In the genomic region with DNA sequence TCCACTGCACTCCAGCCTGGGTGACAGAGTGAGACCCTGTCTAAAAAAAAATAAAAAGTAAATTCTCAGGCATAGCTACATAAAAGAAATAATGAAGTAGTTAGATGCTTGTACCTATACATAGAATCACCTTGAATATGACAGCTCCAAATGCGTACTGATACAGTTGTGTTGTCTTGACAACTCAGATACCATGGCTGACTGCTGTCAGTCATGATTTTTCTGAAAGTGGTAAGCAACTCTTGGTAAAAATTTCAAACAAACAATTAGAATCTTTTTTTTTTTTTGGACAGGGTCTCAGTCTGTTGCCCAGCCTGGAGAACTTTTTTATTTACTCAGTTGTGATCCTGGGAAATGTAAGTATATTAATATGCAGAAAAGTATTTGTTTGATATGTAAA, we compare ENCODE assay signal across 23 cellular contexts. TPM values are rescaled to one million over a fixed set of nuclear protein-coding genes. Genes with fewer than 3 reads are reported as not detected.
A peak's percentile ranks its signal among the peaks of the same experiment; 100 is the strongest.
DNase-seq lines count a peak whose midpoint lies in the region; ATAC-seq and TF ChIP-seq lines count a peak whose summit lies in the region.
"Had no signal": no experiment of that assay in that cellular context is flagged by ENCODE, and none has a peak within 500 bp of the region (broad histone marks: within the 10 kb centered on the region; RNA-seq: fewer than 3 reads in every experiment).

No MANE protein-coding gene starts in this region.

- no peaks in the 10 kb centered on the region for H3K27me3 Mint-ChIP-seq in activated CD8-positive, alpha-beta T cell treated with anti-CD3 and anti-CD28 coated beads, Interleukin-2, amount 10 ng/mL, durations not matched to agents 7 days and 5 days (ENCODE audit: low read depth)
- H3K27me3 Mint-ChIP-seq in activated CD8-positive, alpha-beta T cell treated with anti-CD3 and anti-CD28 coated beads for 36 hours: no peaks in the 10 kb centered on the region
- no peaks in the 10 kb centered on the region for H3K27me3 Mint-ChIP-seq in CD8-positive, alpha-beta T cell (ENCODE audit: low read depth)
- H3K27me3 Mint-ChIP-seq in T-cell: no peaks in the 10 kb centered on the region

- H3K4me3 ChIP-seq in CD8-positive, alpha-beta T cell (ENCODE audit: low read depth, low read length): no peak overlapping the region
- peak overlapping the region in 1 of 2 experiments; percentile 60 for H3K4me3 ChIP-seq in neutrophil (ENCODE audit: low read depth in 1 of 2, low read length in 1 of 2)
- H3K4me3 ChIP-seq: body of pancreas, HAP-1, heart left ventricle, upper lobe of left lung had no signal

- TF ChIP-seq CTCF in activated CD8-positive, alpha-beta T cell treated with anti-CD3 and anti-CD28 coated beads for 36 hours (IDR thresholded peaks at IDR 0.05): no peak
- no peak for TF ChIP-seq CTCF in CD8-positive, alpha-beta T cell (IDR thresholded peaks at IDR 0.05)
- TF ChIP-seq CTCF in neutrophil (IDR thresholded peaks at IDR 0.05): no peak

- H3K4me1 Mint-ChIP-seq in activated CD8-positive, alpha-beta T cell treated with anti-CD3 and anti-CD28 coated beads, Interleukin-2, amount 10 ng/mL, durations not matched to agents 7 days and 5 days (ENCODE audit: low read depth): peaks cover 83% of the 10 kb centered on the region
- peaks cover 74% of the 10 kb centered on the region for H3K4me1 Mint-ChIP-seq in activated CD8-positive, alpha-beta T cell treated with anti-CD3 and anti-CD28 coated beads for 36 hours (ENCODE audit: low read depth)
- peaks cover 84% of the 10 kb centered on the region for H3K4me1 Mint-ChIP-seq in CD8-positive, alpha-beta T cell (ENCODE audit: low read depth)
- peaks cover 78 to 91% (median 87%) of the 10 kb centered on the region in 3 donors for H3K4me1 Mint-ChIP-seq in T-cell

- no peaks in the 10 kb centered on the region for H3K36me3 ChIP-seq in CD8-positive, alpha-beta T cell (ENCODE audit: insufficient read depth, low read length)
- H3K36me3 ChIP-seq in neutrophil: peaks cover 53% of the 10 kb centered on the region
- H3K36me3 ChIP-seq: HAP-1 had no signal

- H3K27ac Mint-ChIP-seq in activated CD8-positive, alpha-beta T cell treated with anti-CD3 and anti-CD28 coated beads, Interleukin-2, amount 10 ng/mL, durations not matched to agents 7 days and 5 days: peak overlapping the region; percentile 22
- no peak overlapping the region for H3K27ac Mint-ChIP-seq in activated CD8-positive, alpha-beta T cell treated with anti-CD3 and anti-CD28 coated beads for 36 hours
- peak overlapping the region; percentile 43 for H3K27ac Mint-ChIP-seq in CD8-positive, alpha-beta T cell
- peak overlapping the region; percentile 67 to 96 for H3K27ac Mint-ChIP-seq in T-cell
- H3K27ac Mint-ChIP-seq: activated T-helper 2 cell treated with anti-CD3 and anti-CD28 coated beads, Interferon-gamma antibody, Interleukin-2, Interleukin-4, amounts not matched to agents 10 μg/mL and 5 μg/mL and 100 μg/mL, durations not matched to agents 14 hours and 24 hours and 36 hours had no signal

- H3K36me3 Mint-ChIP-seq in activated CD8-positive, alpha-beta T cell treated with anti-CD3 and anti-CD28 coated beads, Interleukin-2, amount 10 ng/mL, durations not matched to agents 7 days and 5 days (ENCODE audit: low read depth): peaks cover 68% of the 10 kb centered on the region
- H3K36me3 Mint-ChIP-seq in activated CD8-positive, alpha-beta T cell treated with anti-CD3 and anti-CD28 coated beads for 36 hours (ENCODE audit: low read depth): peaks cover 34% of the 10 kb centered on the region
- H3K36me3 Mint-ChIP-seq in CD8-positive, alpha-beta T cell: peaks cover 15% of the 10 kb centered on the region
- peaks cover 11% of the 10 kb centered on the region for H3K36me3 Mint-ChIP-seq in T-cell

- DNase-seq in activated CD8-positive, alpha-beta T cell treated with anti-CD3 and anti-CD28 coated beads, Interleukin-2, amount 10 ng/mL, durations not matched to agents 7 days and 5 days: no peak
- DNase-seq in activated CD8-positive, alpha-beta T cell treated with anti-CD3 and anti-CD28 coated beads for 36 hours: no peak
- DNase-seq in CD8-positive, alpha-beta T cell: no peak
- DNase-seq in T-cell (no peak), NCI-H1048 (lab: John Stamatoyannopoulos, UW) (no peak), DMS53 (lab: John Stamatoyannopoulos, UW) (no peak)
- DNase-seq: activated CD4-positive, alpha-beta T cell treated with anti-CD3 and anti-CD28 coated beads for 1 hour; activated CD8-positive, alpha-beta memory T cell treated with anti-CD3 and anti-CD28 coated beads, Interleukin-2, amount 50 U/mL, for 4 hours; BE2C; body of pancreas; heart left ventricle; left cardiac atrium; mammary epithelial cell; NCI-H2081; NCI-H226; NCI-H748 treated with DMSO at 0.1 percent for 48 hours; nucleus accumbens; upper lobe of left lung had no signal

- no peak overlapping the region for H3K27ac ChIP-seq in CD8-positive, alpha-beta T cell (ENCODE audit: low read depth, low read length)
- peak overlapping the region; percentile 96 for H3K27ac ChIP-seq in neutrophil
- H3K27ac ChIP-seq: body of pancreas, heart left ventricle had no signal

- no peak overlapping the region for H3K4me3 Mint-ChIP-seq in activated CD8-positive, alpha-beta T cell treated with anti-CD3 and anti-CD28 coated beads, Interleukin-2, amount 10 ng/mL, durations not matched to agents 7 days and 5 days
- H3K4me3 Mint-ChIP-seq in activated CD8-positive, alpha-beta T cell treated with anti-CD3 and anti-CD28 coated beads for 36 hours: no peak overlapping the region
- H3K4me3 Mint-ChIP-seq in CD8-positive, alpha-beta T cell: peak overlapping the region; percentile 4
- H3K4me3 Mint-ChIP-seq in T-cell: peak overlapping the region in 1 of 3 donors; percentile 70

- H3K9me3 Mint-ChIP-seq in activated CD8-positive, alpha-beta T cell treated with anti-CD3 and anti-CD28 coated beads, Interleukin-2, amount 10 ng/mL, durations not matched to agents 7 days and 5 days (ENCODE audit: insufficient read depth): no peaks in the 10 kb centered on the region
- no peaks in the 10 kb centered on the region for H3K9me3 Mint-ChIP-seq in activated CD8-positive, alpha-beta T cell treated with anti-CD3 and anti-CD28 coated beads for 36 hours
- no peaks in the 10 kb centered on the region for H3K9me3 Mint-ChIP-seq in CD8-positive, alpha-beta T cell
- no peaks in the 10 kb centered on the region for H3K9me3 Mint-ChIP-seq in T-cell
- H3K9me3 Mint-ChIP-seq: activated T-helper 2 cell treated with anti-CD3 and anti-CD28 coated beads, Interferon-gamma antibody, Interleukin-2, Interleukin-4, amounts not matched to agents 10 μg/mL and 5 μg/mL and 100 μg/mL, durations not matched to agents 14 hours and 24 hours and 36 hours had no signal

- H3K27me3 ChIP-seq in CD8-positive, alpha-beta T cell (ENCODE audit: insufficient read depth, low read length): no peaks in the 10 kb centered on the region
- H3K27me3 ChIP-seq in neutrophil: no peaks in the 10 kb centered on the region
- H3K27me3 ChIP-seq: BE2C, body of pancreas, heart left ventricle, upper lobe of left lung had no signal

- H3K4me1 ChIP-seq in CD8-positive, alpha-beta T cell (ENCODE audit: insufficient read depth, low read length): peaks cover 85% of the 10 kb centered on the region
- H3K4me1 ChIP-seq in neutrophil (ENCODE audit: control insufficient read depth in 1 of 2, insufficient read depth in 1 of 2, low read depth in 1 of 2, low read length in 1 of 2): peaks cover 78 to 81% of the 10 kb centered on the region in 2 experiments
- H3K4me1 ChIP-seq: BE2C, HAP-1 had no signal

- no peak for ATAC-seq in activated CD8-positive, alpha-beta T cell treated with anti-CD3 and anti-CD28 coated beads, Interleukin-2, amount 10 ng/mL, durations not matched to agents 7 days and 5 days
- ATAC-seq in activated CD8-positive, alpha-beta T cell treated with anti-CD3 and anti-CD28 coated beads for 36 hours: no peak
- ATAC-seq in CD8-positive, alpha-beta T cell: no peak
- ATAC-seq in T-cell (replicated peaks in 1 of 4) (no peak), HG03521 (IDR thresholded peaks at IDR 0.05; ENCODE audit: unreplicated experiment) (no peak)
- ATAC-seq: body of pancreas, heart left ventricle, HepG2, left cardiac atrium had no signal

- CTCF ChIA-PET in activated CD8-positive, alpha-beta T cell treated with anti-CD3 and anti-CD28 coated beads, Interleukin-2, amount 10 ng/mL, durations not matched to agents 7 days and 5 days (lab: Charles Lee): interaction anchor here (1.6 to 1.7 kb wide), 2 partner anchors 11 to 21 kb away, joined by 3 to 4 read pairs; no protein-coding TSS in a partner anchor
- CTCF ChIA-PET in activated CD8-positive, alpha-beta T cell treated with anti-CD3 and anti-CD28 coated beads for 36 hours (lab: Charles Lee): interaction anchor here (1.0 kb wide), 2 partner anchors 8 to 21 kb away, joined by 3 to 8 read pairs; no protein-coding TSS in a partner anchor
- CTCF ChIA-PET in CD8-positive, alpha-beta T cell (lab: Charles Lee): interaction anchor here (0.6 to 1.0 kb wide), 4 partner anchors 16 to 137 kb away, joined by 3 to 4 read pairs (median 3); no protein-coding TSS in a partner anchor
- CTCF ChIA-PET in T-cell (lab: Charles Lee): interaction anchor here (0.6 to 1.0 kb wide), 2 partner anchors 16 to 21 kb away, joined by 3 read pairs; no protein-coding TSS in a partner anchor

- intact Hi-C loops in activated CD8-positive, alpha-beta T cell treated with anti-CD3 and anti-CD28 coated beads for 36 hours (cut with micrococcal nuclease): no loop called here
- intact Hi-C loops in CD8-positive, alpha-beta T cell (cut with DNase I, micrococcal nuclease): loop anchor here in 1 of 2 experiments (2.0 kb wide), 1 partner anchor 15 kb away; no protein-coding TSS in a partner anchor

- POLR2A ChIA-PET in activated CD8-positive, alpha-beta T cell treated with anti-CD3 and anti-CD28 coated beads, Interleukin-2, amount 10 ng/mL, durations not matched to agents 7 days and 5 days (lab: Charles Lee): interaction anchor here (0.6 to 1.2 kb wide), 3 partner anchors 12 to 88 kb away, joined by 3 read pairs; a partner anchor contains a TSS
- POLR2A ChIA-PET in activated CD8-positive, alpha-beta T cell treated with anti-CD3 and anti-CD28 coated beads for 36 hours (lab: Charles Lee): interaction anchor here (0.6 to 1.6 kb wide), 3 partner anchors 15 to 637 kb away, joined by 3 to 5 read pairs (median 3); no protein-coding TSS in a partner anchor
- POLR2A ChIA-PET in CD8-positive, alpha-beta T cell (lab: Charles Lee): interaction anchor here (0.6 to 0.7 kb wide), 2 partner anchors 8 to 31 kb away, joined by 3 read pairs; no protein-coding TSS in a partner anchor
- POLR2A ChIA-PET in T-cell (lab: Charles Lee): no interaction called here

- no peaks in the 10 kb centered on the region for H3K9me3 ChIP-seq in CD8-positive, alpha-beta T cell (ENCODE audit: low read length)
- H3K9me3 ChIP-seq in neutrophil: no peaks in the 10 kb centered on the region
- H3K9me3 ChIP-seq: BE2C, body of pancreas, HAP-1, heart left ventricle, upper lobe of left lung had no signal

RNA-seq across cellular contexts. Expression of a gene that starts 14.2 kb away (rescaled TPM):
- total RNA-seq in activated CD8-positive, alpha-beta T cell treated with anti-CD3 and anti-CD28 coated beads, Interleukin-2, amount 10 ng/mL, durations not matched to agents 7 days and 5 days: 10 to 100 TPM; 42.6 to 43.5 TPM
- 10 to 100 TPM; 60.4 to 60.9 TPM for total RNA-seq in activated CD8-positive, alpha-beta T cell treated with anti-CD3 and anti-CD28 coated beads for 36 hours
- total RNA-seq in CD8-positive, alpha-beta T cell: 10 to 100 TPM; 43.2 to 45.1 TPM
- 10 to 100 TPM; 38.2 to 45.6 (median 44.1) TPM for total RNA-seq in T-cell

Comparison
In these comparisons a context has a peak if more than half of its experiments do, and no peak if none do; other contexts are left out.
1. POLR2A ChIA-PET loops: an anchor here in activated CD8-positive, alpha-beta T cell treated with anti-CD3 and anti-CD28 coated beads, Interleukin-2, amount 10 ng/mL, durations not matched to agents 7 days and 5 days (0.6 to 1.2 kb wide), activated CD8-positive, alpha-beta T cell treated with anti-CD3 and anti-CD28 coated beads for 36 hours (0.6 to 1.6 kb wide) and CD8-positive, alpha-beta T cell (0.6 to 0.7 kb wide); none called in T-cell.